In genomic region chr19:7395360-7395781, GRCh38 we compare ENCODE assay signal across 8 cellular contexts. TPM values are rescaled to one million over a fixed set of nuclear protein-coding genes. Genes with fewer than 3 reads are reported as not detected.
DNase-seq lines count a peak whose midpoint lies in the region; ATAC-seq and TF ChIP-seq lines count a peak whose summit lies in the region.

No MANE protein-coding gene starts in this region.

- H3K9me3 ChIP-seq in MG63 (no peaks in the 10 kb centered on the region), mesodermal cell (ENCODE audit: control insufficient read depth, low read length) (no peaks in the 10 kb centered on the region), aorta (ENCODE audit: control insufficient read depth, low read length) (no peaks in the 10 kb centered on the region)

- DNase-seq in MG63 (peak; percentile 24), coronary artery (ENCODE audit: low spot score) (no peak), aorta (no peak), SIG-M5 (lab: John Stamatoyannopoulos, UW) (no peak), pons (ENCODE audit: low spot score) (no peak)

- 1% methylated on average over 13 to 17 of the region's 20 CpGs for WGBS in mesodermal cell (ENCODE audit: insufficient coverage in 2 of 2), 2 experiments
- WGBS in aorta, 2 donors: 0% methylated on average over 18 to 20 of the region's 20 CpGs

- intact Hi-C loops in aorta (cut with DNase I): loop anchor here (5.0 to 10.0 kb wide), 2 partner anchors 139 to 142 kb away; partner anchors contain the start of gene PNPLA6 (in 2 of the 2)

- peak overlapping the region; percentile 68 for H2AFZ ChIP-seq in ACC112 (ENCODE audit: low read length, unreplicated experiment)

- H3K27me3 ChIP-seq in ACC112 (ENCODE audit: insufficient read depth, low read length) (no peaks in the 10 kb centered on the region), MG63 (no peaks in the 10 kb centered on the region), aorta (ENCODE audit: control insufficient read depth in 1 of 2, insufficient read depth in 2 of 2, low read length in 1 of 2) (no peaks in the 10 kb centered on the region)

- H3K4me1 ChIP-seq in ACC112 (ENCODE audit: control insufficient read depth, insufficient read depth, low read length, unreplicated experiment): peaks cover 11% of the 10 kb centered on the region
- peaks cover 11% of the 10 kb centered on the region for H3K4me1 ChIP-seq in mesodermal cell (ENCODE audit: control insufficient read depth, insufficient read depth, low read length, poor library complexity, severe bottlenecking)
- H3K4me1 ChIP-seq in aorta (ENCODE audit: control insufficient read depth in 1 of 2, insufficient read depth in 2 of 2, low read length in 2 of 2): peaks cover 0 to 4% of the 10 kb centered on the region in 2 donors

- H3K36me3 ChIP-seq in ACC112 (ENCODE audit: insufficient read depth, low read length) (no peaks in the 10 kb centered on the region), MG63 (peaks cover 9% of the 10 kb centered on the region), mesodermal cell (ENCODE audit: control insufficient read depth, insufficient read depth, low read length) (peaks cover 7% of the 10 kb centered on the region), aorta (ENCODE audit: control insufficient read depth in 1 of 2, insufficient read depth in 2 of 2, low read length in 1 of 2) (no peaks in the 10 kb centered on the region)

- peaks cover 27% of the 10 kb centered on the region for H3K79me2 ChIP-seq in ACC112 (ENCODE audit: control insufficient read depth, insufficient read depth, low read length, unreplicated experiment)

- TF ChIP-seq CTCF in coronary artery (IDR thresholded peaks at IDR 0.05): no peak

- H3K27ac ChIP-seq in ACC112 (ENCODE audit: low read depth, low read length) (no peak overlapping the region), coronary artery (peak overlapping the region; percentile 75 to 79), mesodermal cell (ENCODE audit: low read depth, low read length, severe bottlenecking) (peak overlapping the region; percentile 23), aorta (ENCODE audit: low read depth in 1 of 2, low read length in 2 of 2) (no peak overlapping the region)

- ATAC-seq in GM21360 (IDR thresholded peaks at IDR 0.05; ENCODE audit: unreplicated experiment): peak; percentile 14
- peak; percentile 40 for ATAC-seq in aorta (ENCODE audit: low FRiP score)

- H3K4me3 ChIP-seq in ACC112 (ENCODE audit: low read depth, low read length): peak overlapping the region; percentile 99
- H3K4me3 ChIP-seq in MG63: peak overlapping the region; percentile 99
- peak overlapping the region; percentile 97 for H3K4me3 ChIP-seq in coronary artery
- H3K4me3 ChIP-seq in mesodermal cell (ENCODE audit: extremely low read depth, insufficient read depth, low read length, poor library complexity, severe bottlenecking): peak overlapping the region; percentile 99
- H3K4me3 ChIP-seq in aorta (ENCODE audit: low read length in 2 of 2): peak overlapping the region; percentile 76 to 88

RNA-seq across cellular contexts. Expression of gene ARHGEF18, which starts 46.6 kb away (rescaled TPM):
- 27.0 and 39.0 TPM in 2 replicates for total RNA-seq in MG63 (2014; rRNA removed; shearing (Covaris generic); ENCODE audit: low replicate concordance)
- polyA plus RNA-seq in mesodermal cell (2013, experiment 1 of 2): 20.6 TPM
- polyA plus RNA-seq in mesodermal cell (2013, experiment 2 of 2): 19.5 TPM
- 10 to 100 TPM; 21.9 to 23.1 TPM for total RNA-seq in aorta
- polyA plus RNA-seq in aorta: 10 to 100 TPM in 1 of 2 donors, 1 to 10 TPM in 1; 8.3 to 10.6 TPM

Comparison
In these comparisons a context has a peak if more than half of its experiments do, and no peak if none do; other contexts are left out.
1. H3K27ac ChIP-seq: peak in coronary artery (2 of 2) and mesodermal cell (single experiment); none in ACC112 (single experiment) and aorta (0 of 2).
2. Peak in every context shown above with its lines, with median percentiles within 50 percentile points of each other: H3K4me3 ChIP-seq.